1 cellular context compared by ENCODE assay signal in the genomic region with DNA sequence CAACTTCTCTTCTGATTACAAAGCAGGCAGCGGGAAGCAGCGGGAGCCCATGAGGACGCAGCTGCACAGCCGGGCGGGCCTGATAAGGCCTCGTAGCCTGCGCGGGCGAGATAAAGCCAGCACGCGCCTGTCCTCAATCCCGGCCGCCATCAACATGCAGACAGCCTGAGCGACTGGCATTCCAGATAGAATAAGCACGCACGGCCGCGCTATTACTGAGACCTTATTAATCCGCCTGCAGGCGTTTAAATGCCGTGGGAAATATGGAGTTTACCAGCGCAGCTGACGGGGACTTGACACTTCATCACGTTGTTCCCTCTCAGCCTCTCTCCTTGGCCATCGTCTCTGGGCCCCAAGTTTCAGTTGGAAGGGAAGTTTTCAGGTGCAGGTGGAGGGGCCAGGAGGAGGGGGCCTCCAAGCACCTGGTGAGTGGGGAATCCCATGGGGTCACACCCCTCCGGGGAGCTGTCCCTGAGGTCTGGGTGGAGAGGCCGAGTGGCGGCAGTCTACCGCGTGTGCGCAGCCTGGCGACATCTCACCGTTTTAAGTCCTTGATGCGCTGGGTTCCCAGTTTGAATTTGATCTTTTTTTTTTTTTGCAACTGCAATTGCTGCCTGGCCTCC.
A peak's percentile ranks its signal among the peaks of the same experiment; 100 is the strongest.
TF ChIP-seq lines count a peak whose summit lies in the region.

No MANE protein-coding gene starts in this region.

TF ChIP-seq in K562, 482 proteins besides CTCF, POLR2A, EP300 and RAD21 (continued from another document and continues in another):
- peak; percentile 98 for TF ChIP-seq SMARCA4 (IDR thresholded peaks at IDR 0.05)
- TF ChIP-seq ZNF395 (CRISPR knock-in tag; IDR thresholded peaks at IDR 0.05) = peak; percentile 100
- TF ChIP-seq TEAD4 (IDR thresholded peaks at IDR 0.05; ENCODE audit: low read length) = peak; percentile 100
- TF ChIP-seq TEAD4 (CRISPR knock-in tag; IDR thresholded peaks at IDR 0.05; ENCODE audit: borderline replicate concordance) = peak; percentile 79; the same call in 1 of the 2 replicates
- peak; percentile 100 for TF ChIP-seq CXXC5 (CRISPR knock-in tag; IDR thresholded peaks at IDR 0.05)
- TF ChIP-seq ZNF121 (CRISPR knock-in tag; conservative IDR thresholded peaks at IDR 0.05) = no peak
- no peak for TF ChIP-seq PRPF4 (IDR thresholded peaks at IDR 0.05; ENCODE audit: insufficient read depth, low read depth, low read length, poor library complexity, severe bottlenecking)
- peak; percentile 55; the same call in 1 of the 2 replicates for TF ChIP-seq ZBTB34 (CRISPR knock-in tag; IDR thresholded peaks at IDR 0.05)
- no peak for TF ChIP-seq ZNF143 (CRISPR knock-in tag; IDR thresholded peaks at IDR 0.05)
- peak; percentile 60 for TF ChIP-seq MXD1 (CRISPR knock-in tag; IDR thresholded peaks at IDR 0.05; ENCODE audit: borderline replicate concordance, poor library complexity, severe bottlenecking)
- TF ChIP-seq ZNF140 (CRISPR knock-in tag; IDR thresholded peaks at IDR 0.05) = no peak
- no peak for TF ChIP-seq SUPT5H (IDR thresholded peaks at IDR 0.05)
- peak; percentile 94 for TF ChIP-seq ETV1 (tag; conservative IDR thresholded peaks at IDR 0.05; ENCODE audit: low read depth)
- TF ChIP-seq ZNF717 (CRISPR knock-in tag; IDR thresholded peaks at IDR 0.05) = no peak
- TF ChIP-seq NKRF (IDR thresholded peaks at IDR 0.05; ENCODE audit: borderline replicate concordance) = peak; percentile 83; the same call in 1 of the 2 replicates
- TF ChIP-seq E2F8 (IDR thresholded peaks at IDR 0.05; ENCODE audit: low read depth, partially characterized antibody) = peak; percentile 72
- peak; percentile 33 for TF ChIP-seq SMC3 (conservative IDR thresholded peaks at IDR 0.05; ENCODE audit: insufficient read depth, low read depth, low read length)
- TF ChIP-seq ZBTB43 (CRISPR knock-in tag; IDR thresholded peaks at IDR 0.05) = no peak
- 0 out of 2 replicates have a peak, but pooled peaks have one; percentile 64 for TF ChIP-seq ZNF23 (CRISPR knock-in tag; IDR thresholded peaks at IDR 0.05)
- TF ChIP-seq PREB (CRISPR knock-in tag; IDR thresholded peaks at IDR 0.05) = no peak
- TF ChIP-seq ZFP36 (IDR thresholded peaks at IDR 0.05; ENCODE audit: low read depth, low read length, partially characterized antibody) = no peak
- TF ChIP-seq, protein P1, sequence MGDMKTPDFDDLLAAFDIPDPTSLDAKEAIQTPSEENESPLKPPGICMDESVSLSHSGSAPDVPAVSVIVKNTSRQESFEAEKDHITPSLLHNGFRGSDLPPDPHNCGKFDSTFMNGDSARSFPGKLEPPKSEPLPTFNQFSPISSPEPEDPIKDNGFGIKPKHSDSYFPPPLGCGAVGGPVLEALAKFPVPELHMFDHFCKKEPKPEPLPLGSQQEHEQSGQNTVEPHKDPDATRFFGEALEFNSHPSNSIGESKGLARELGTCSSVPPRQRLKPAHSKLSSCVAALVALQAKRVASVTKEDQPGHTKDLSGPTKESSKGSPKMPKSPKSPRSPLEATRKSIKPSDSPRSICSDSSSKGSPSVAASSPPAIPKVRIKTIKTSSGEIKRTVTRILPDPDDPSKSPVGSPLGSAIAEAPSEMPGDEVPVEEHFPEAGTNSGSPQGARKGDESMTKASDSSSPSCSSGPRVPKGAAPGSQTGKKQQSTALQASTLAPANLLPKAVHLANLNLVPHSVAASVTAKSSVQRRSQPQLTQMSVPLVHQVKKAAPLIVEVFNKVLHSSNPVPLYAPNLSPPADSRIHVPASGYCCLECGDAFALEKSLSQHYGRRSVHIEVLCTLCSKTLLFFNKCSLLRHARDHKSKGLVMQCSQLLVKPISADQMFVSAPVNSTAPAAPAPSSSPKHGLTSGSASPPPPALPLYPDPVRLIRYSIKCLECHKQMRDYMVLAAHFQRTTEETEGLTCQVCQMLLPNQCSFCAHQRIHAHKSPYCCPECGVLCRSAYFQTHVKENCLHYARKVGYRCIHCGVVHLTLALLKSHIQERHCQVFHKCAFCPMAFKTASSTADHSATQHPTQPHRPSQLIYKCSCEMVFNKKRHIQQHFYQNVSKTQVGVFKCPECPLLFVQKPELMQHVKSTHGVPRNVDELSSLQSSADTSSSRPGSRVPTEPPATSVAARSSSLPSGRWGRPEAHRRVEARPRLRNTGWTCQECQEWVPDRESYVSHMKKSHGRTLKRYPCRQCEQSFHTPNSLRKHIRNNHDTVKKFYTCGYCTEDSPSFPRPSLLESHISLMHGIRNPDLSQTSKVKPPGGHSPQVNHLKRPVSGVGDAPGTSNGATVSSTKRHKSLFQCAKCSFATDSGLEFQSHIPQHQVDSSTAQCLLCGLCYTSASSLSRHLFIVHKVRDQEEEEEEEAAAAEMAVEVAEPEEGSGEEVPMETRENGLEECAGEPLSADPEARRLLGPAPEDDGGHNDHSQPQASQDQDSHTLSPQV (IDR thresholded peaks at IDR 0.05) = peak; percentile 74
- TF ChIP-seq FOXA1 (IDR thresholded peaks at IDR 0.05; ENCODE audit: borderline replicate concordance) = no peak
- TF ChIP-seq, protein P2, sequence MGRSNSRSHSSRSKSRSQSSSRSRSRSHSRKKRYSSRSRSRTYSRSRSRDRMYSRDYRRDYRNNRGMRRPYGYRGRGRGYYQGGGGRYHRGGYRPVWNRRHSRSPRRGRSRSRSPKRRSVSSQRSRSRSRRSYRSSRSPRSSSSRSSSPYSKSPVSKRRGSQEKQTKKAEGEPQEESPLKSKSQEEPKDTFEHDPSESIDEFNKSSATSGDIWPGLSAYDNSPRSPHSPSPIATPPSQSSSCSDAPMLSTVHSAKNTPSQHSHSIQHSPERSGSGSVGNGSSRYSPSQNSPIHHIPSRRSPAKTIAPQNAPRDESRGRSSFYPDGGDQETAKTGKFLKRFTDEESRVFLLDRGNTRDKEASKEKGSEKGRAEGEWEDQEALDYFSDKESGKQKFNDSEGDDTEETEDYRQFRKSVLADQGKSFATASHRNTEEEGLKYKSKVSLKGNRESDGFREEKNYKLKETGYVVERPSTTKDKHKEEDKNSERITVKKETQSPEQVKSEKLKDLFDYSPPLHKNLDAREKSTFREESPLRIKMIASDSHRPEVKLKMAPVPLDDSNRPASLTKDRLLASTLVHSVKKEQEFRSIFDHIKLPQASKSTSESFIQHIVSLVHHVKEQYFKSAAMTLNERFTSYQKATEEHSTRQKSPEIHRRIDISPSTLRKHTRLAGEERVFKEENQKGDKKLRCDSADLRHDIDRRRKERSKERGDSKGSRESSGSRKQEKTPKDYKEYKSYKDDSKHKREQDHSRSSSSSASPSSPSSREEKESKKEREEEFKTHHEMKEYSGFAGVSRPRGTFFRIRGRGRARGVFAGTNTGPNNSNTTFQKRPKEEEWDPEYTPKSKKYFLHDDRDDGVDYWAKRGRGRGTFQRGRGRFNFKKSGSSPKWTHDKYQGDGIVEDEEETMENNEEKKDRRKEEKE (IDR thresholded peaks at IDR 0.05; ENCODE audit: borderline replicate concordance in 1 of 2, control insufficient read depth in 1 of 2, low read depth in 2 of 2, low read length in 1 of 2) = no peak
- TF ChIP-seq NR1H2 (CRISPR knock-in tag; IDR thresholded peaks at IDR 0.05) = no peak
- TF ChIP-seq ZNF408 (CRISPR knock-in tag; IDR thresholded peaks at IDR 0.05; ENCODE audit: low read depth) = no peak
- no peak for TF ChIP-seq ZNF77 (CRISPR knock-in tag; IDR thresholded peaks at IDR 0.05)
- TF ChIP-seq, protein P3, sequence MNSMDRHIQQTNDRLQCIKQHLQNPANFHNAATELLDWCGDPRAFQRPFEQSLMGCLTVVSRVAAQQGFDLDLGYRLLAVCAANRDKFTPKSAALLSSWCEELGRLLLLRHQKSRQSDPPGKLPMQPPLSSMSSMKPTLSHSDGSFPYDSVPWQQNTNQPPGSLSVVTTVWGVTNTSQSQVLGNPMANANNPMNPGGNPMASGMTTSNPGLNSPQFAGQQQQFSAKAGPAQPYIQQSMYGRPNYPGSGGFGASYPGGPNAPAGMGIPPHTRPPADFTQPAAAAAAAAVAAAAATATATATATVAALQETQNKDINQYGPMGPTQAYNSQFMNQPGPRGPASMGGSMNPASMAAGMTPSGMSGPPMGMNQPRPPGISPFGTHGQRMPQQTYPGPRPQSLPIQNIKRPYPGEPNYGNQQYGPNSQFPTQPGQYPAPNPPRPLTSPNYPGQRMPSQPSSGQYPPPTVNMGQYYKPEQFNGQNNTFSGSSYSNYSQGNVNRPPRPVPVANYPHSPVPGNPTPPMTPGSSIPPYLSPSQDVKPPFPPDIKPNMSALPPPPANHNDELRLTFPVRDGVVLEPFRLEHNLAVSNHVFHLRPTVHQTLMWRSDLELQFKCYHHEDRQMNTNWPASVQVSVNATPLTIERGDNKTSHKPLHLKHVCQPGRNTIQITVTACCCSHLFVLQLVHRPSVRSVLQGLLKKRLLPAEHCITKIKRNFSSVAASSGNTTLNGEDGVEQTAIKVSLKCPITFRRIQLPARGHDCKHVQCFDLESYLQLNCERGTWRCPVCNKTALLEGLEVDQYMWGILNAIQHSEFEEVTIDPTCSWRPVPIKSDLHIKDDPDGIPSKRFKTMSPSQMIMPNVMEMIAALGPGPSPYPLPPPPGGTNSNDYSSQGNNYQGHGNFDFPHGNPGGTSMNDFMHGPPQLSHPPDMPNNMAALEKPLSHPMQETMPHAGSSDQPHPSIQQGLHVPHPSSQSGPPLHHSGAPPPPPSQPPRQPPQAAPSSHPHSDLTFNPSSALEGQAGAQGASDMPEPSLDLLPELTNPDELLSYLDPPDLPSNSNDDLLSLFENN (IDR thresholded peaks at IDR 0.05; ENCODE audit: low read depth in 2 of 2, low read length in 2 of 2) = peak in 1 of 2 experiments; percentile 99; a peak in 2 of 4 replicates
- no peak for TF ChIP-seq LCOR (CRISPR knock-in tag; IDR thresholded peaks at IDR 0.05)
- TF ChIP-seq PTBP1 (IDR thresholded peaks at IDR 0.05; ENCODE audit: low read depth, low read length) = peak; percentile 81; the same call in 1 of the 2 replicates
